ENCODE assay signal across 38 cellular contexts in the genomic region with DNA sequence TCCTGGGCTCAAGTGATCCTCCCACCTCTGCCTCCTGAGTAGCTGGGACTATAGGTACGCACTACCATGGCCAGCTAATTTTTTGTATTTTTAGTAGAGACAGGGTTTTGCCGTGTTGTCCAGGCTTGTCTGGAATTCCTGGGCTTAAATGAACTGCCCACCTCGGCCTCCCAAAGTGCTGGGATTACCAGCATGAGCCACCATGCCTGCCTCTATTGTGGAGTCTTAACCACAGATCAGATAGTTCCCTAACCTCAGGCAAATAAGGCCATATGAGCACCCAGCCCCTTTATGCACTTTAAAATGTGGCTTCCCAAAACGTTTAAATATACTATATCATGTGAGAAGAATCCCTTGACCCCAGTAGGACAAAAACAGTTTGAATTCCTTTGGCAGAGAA. TPM values are rescaled to one million over a fixed set of nuclear protein-coding genes. Genes with fewer than 3 reads are reported as not detected.
"Had no signal": no experiment of that assay in that cellular context is flagged by ENCODE, and none has a peak within 500 bp of the region (broad histone marks: within the 10 kb centered on the region; RNA-seq: fewer than 3 reads in every experiment).

No MANE protein-coding gene starts in this region.

- H3K9ac ChIP-seq: KMS-11 had no signal

- H3K36me3 ChIP-seq: MG63 had no signal

- H3K27ac ChIP-seq: KMS-11 had no signal

- DNase-seq: Karpas-422, Kasumi-1, MG63, MM.1S, MV-4-11, NCI-H1048, NCI-H1092, NCI-H1092 treated with DMSO at 0.1 percent for 48 hours, NCI-H1105, NCI-H1105 treated with DMSO at 0.1 percent for 48 hours, NCI-H1417, NCI-H1417 treated with DMSO at 0.1 percent for 48 hours, NCI-H1436, NCI-H146, NCI-H1694, NCI-H1694 treated with DMSO at 0.1 percent for 48 hours, NCI-H187, NCI-H187 treated with DMSO at 0.1 percent for 48 hours, NCI-H1930, NCI-H2029, NCI-H2029 treated with DMSO at 0.1 percent for 48 hours, NCI-H2081, NCI-H2081 treated with DMSO at 0.1 percent for 48 hours, NCI-H2107, NCI-H2171, NCI-H2171 treated with DMSO at 0.1 percent for 48 hours, NCI-H2227 treated with DMSO at 0.1 percent for 48 hours, NCI-H226, NCI-H345, NCI-H446, NCI-H446 treated with DMSO at 0.1 percent for 48 hours, NCI-H510A, NCI-H510A treated with DMSO at 0.1 percent for 48 hours had no signal

- H3K9me3 ChIP-seq: MG63 had no signal

- H3K4me2 ChIP-seq: KMS-11 had no signal

- H3K4me3 ChIP-seq: MG63 had no signal

RNA-seq across cellular contexts. Expression of gene CNMD, which starts 16.4 kb away (rescaled TPM):
- total RNA-seq: LHCN-M2, M059J, MCF 10A, NCI-H460 had no signal
